ENCODE assay signal across 7 cellular contexts in genomic region chr3:88954853-88955252, GRCh38.
"Had no signal": no experiment of that assay in that cellular context is flagged by ENCODE, and none has a peak within 500 bp of the region (broad histone marks: within the 10 kb centered on the region; RNA-seq: fewer than 3 reads in every experiment).

No MANE protein-coding gene starts in this region.

- ATAC-seq: GM23338, HepG2, K562 had no signal

- H3K4me2 ChIP-seq: GM23338 had no signal

- H2AFZ ChIP-seq: GM23338 had no signal

- DNase-seq: H9, HCEC 1CT, KG1 had no signal

- H3K4me3 ChIP-seq: GM23338, K562 had no signal

- H3K27ac Mint-ChIP-seq: GM23338, H9 had no signal

- H3K4me3 Mint-ChIP-seq: GM23338, H9 had no signal

- H3K9me3 Mint-ChIP-seq: GM23338, H9 had no signal

- H3K27ac ChIP-seq: HL-60 had no signal
